ENCODE assay signal across 37 cellular contexts in genomic region chr7:77655361-77655760, GRCh38.
"Had no signal": no experiment of that assay in that cellular context is flagged by ENCODE, and none has a peak within 500 bp of the region (broad histone marks: within the 10 kb centered on the region; RNA-seq: fewer than 3 reads in every experiment).

No MANE protein-coding gene starts in this region.

- DNase-seq: activated CD4-positive, alpha-beta memory T cell treated with anti-CD3 and anti-CD28 coated beads, Interleukin-2, amount 10 ng/mL, durations not matched to agents 7 days and 5 days; activated CD4-positive, alpha-beta T cell treated with anti-CD3 and anti-CD28 coated beads for 1 hour; activated CD4-positive, alpha-beta T cell treated with anti-CD3 and anti-CD28 coated beads, Interleukin-2, amount 10 ng/mL, durations not matched to agents 7 days and 5 days; activated CD8-positive, alpha-beta memory T cell treated with anti-CD3 and anti-CD28 coated beads, Interleukin-2, amount 50 U/mL, for 48 hours; activated gamma-delta T cell treated with Interleukin-2 at 50 U/mL for 16 hours; activated naive CD4-positive, alpha-beta T cell treated with anti-CD3 and anti-CD28 coated beads, Interleukin-2, amount 50 U/mL, for 16 hours; activated T-cell treated with anti-CD3 and anti-CD28 coated beads, Interleukin-2, amount 50 U/mL, for 4 hours; amniotic stem cell; caudate nucleus; dorsolateral prefrontal cortex; effector memory CD4-positive, alpha-beta T cell; foreskin keratinocyte; heart left ventricle; hypothalamus; lower lobe of right lung; mesendoderm; naive B cell; nucleus accumbens; psoas muscle; sigmoid colon; stimulated activated CD4-positive, alpha-beta T cell treated with anti-CD3 and anti-CD28 coated beads, Interleukin-15, amount 100 ng/mL, for 24 hours; stimulated activated CD4-positive, alpha-beta T cell treated with anti-CD3 and anti-CD28 coated beads, Interleukin-2, amount 100 ng/mL, for 24 hours; stimulated activated naive CD4-positive, alpha-beta T cell treated with Interleukin-2 at 50 U/mL for 16 hours; T-helper 17 cell; T1000 had no signal

- FAIRE-seq: astrocyte, colon had no signal

- H3K4me1 Mint-ChIP-seq: activated CD4-positive, alpha-beta memory T cell treated with anti-CD3 and anti-CD28 coated beads, Interleukin-2, amount 10 ng/mL, durations not matched to agents 7 days and 5 days; activated CD4-positive, alpha-beta T cell treated with anti-CD3 and anti-CD28 coated beads, Interleukin-2, amount 10 ng/mL, durations not matched to agents 7 days and 5 days; activated T-helper 17 cell treated with anti-CD3 and anti-CD28 coated beads, Interleukin-2, amount 50 U/mL, for 72 hours; naive B cell; neural crest cell; T-helper 17 cell; WTC11 had no signal

- H3K27ac Mint-ChIP-seq: activated CD4-positive, alpha-beta memory T cell treated with anti-CD3 and anti-CD28 coated beads, Interleukin-2, amount 10 ng/mL, durations not matched to agents 7 days and 5 days; activated CD4-positive, alpha-beta T cell treated with anti-CD3 and anti-CD28 coated beads, Interleukin-2, amount 10 ng/mL, durations not matched to agents 7 days and 5 days; activated T-helper 17 cell treated with anti-CD3 and anti-CD28 coated beads, Interleukin-2, amount 50 U/mL, for 72 hours; T-helper 17 cell; WTC11 had no signal

- H3K79me2 ChIP-seq: parathyroid adenoma had no signal

- H3K27me3 Mint-ChIP-seq: activated CD4-positive, alpha-beta memory T cell treated with anti-CD3 and anti-CD28 coated beads, Interleukin-2, amount 10 ng/mL, durations not matched to agents 7 days and 5 days; activated CD4-positive, alpha-beta T cell treated with anti-CD3 and anti-CD28 coated beads, Interleukin-2, amount 10 ng/mL, durations not matched to agents 7 days and 5 days; activated T-helper 17 cell treated with anti-CD3 and anti-CD28 coated beads, Interleukin-2, amount 50 U/mL, for 72 hours; naive B cell; T-helper 17 cell had no signal

- H3K9ac ChIP-seq: parathyroid adenoma had no signal

- H2AFZ ChIP-seq: parathyroid adenoma had no signal

- H3K36me3 Mint-ChIP-seq: naive B cell had no signal

- H3K4me2 ChIP-seq: smooth muscle cell had no signal

- H3K4me3 ChIP-seq: dorsolateral prefrontal cortex, esophagus muscularis mucosa, heart left ventricle, lower lobe of right lung, psoas muscle, sigmoid colon, smooth muscle cell, tibial nerve had no signal

- H3K4me1 ChIP-seq: esophagus muscularis mucosa, foreskin keratinocyte, lower lobe of right lung, parathyroid adenoma, psoas muscle had no signal

- H3K4me3 Mint-ChIP-seq: activated CD4-positive, alpha-beta memory T cell treated with anti-CD3 and anti-CD28 coated beads, Interleukin-2, amount 10 ng/mL, durations not matched to agents 7 days and 5 days; activated CD4-positive, alpha-beta T cell treated with anti-CD3 and anti-CD28 coated beads, Interleukin-2, amount 10 ng/mL, durations not matched to agents 7 days and 5 days; activated T-cell treated with anti-CD3 and anti-CD28 coated beads, Interleukin-2, amount 50 U/mL, for 4 hours; activated T-helper 17 cell treated with anti-CD3 and anti-CD28 coated beads, Interleukin-2, amount 50 U/mL, for 72 hours; naive B cell; neural crest cell; T-helper 17 cell; WTC11 had no signal

- H3K9me3 ChIP-seq: esophagus muscularis mucosa, heart left ventricle, lower lobe of right lung, psoas muscle, sigmoid colon, tibial nerve had no signal

- ATAC-seq: activated T-cell treated with anti-CD3 and anti-CD28 coated beads, Interleukin-2, amount 50 U/mL, for 4 hours; activated T-helper 17 cell treated with anti-CD3 and anti-CD28 coated beads, Interleukin-2, amount 50 U/mL, for 72 hours; foreskin keratinocyte; heart left ventricle; left lobe of liver; psoas muscle; SK-N-SH treated with all-trans-retinoic acid at 6 μM for 48 hours; T-helper 17 cell; WTC11 had no signal

- H3K27me3 ChIP-seq: brain microvascular endothelial cell, dorsolateral prefrontal cortex, esophagus muscularis mucosa, foreskin keratinocyte, heart left ventricle, sigmoid colon, tibial nerve had no signal

- H3K9me3 Mint-ChIP-seq: activated CD4-positive, alpha-beta memory T cell treated with anti-CD3 and anti-CD28 coated beads, Interleukin-2, amount 10 ng/mL, durations not matched to agents 7 days and 5 days; activated CD4-positive, alpha-beta T cell treated with anti-CD3 and anti-CD28 coated beads, Interleukin-2, amount 10 ng/mL, durations not matched to agents 7 days and 5 days; activated T-cell treated with anti-CD3 and anti-CD28 coated beads, Interleukin-2, amount 50 U/mL, for 4 hours; activated T-helper 17 cell treated with anti-CD3 and anti-CD28 coated beads, Interleukin-2, amount 50 U/mL, for 72 hours; naive B cell; neural crest cell; WTC11 had no signal

- H3K27ac ChIP-seq: brain microvascular endothelial cell, dorsolateral prefrontal cortex, esophagus muscularis mucosa, foreskin keratinocyte, heart left ventricle, parathyroid adenoma, psoas muscle, tibial nerve had no signal
